Comparison of ENCODE assay signal across 9 cellular contexts in genomic region chr2:24613154-24613814, GRCh38.
DNase-seq lines count a peak whose midpoint lies in the region; ATAC-seq and TF ChIP-seq lines count a peak whose summit lies in the region.
"Had no signal": no experiment of that assay in that cellular context is flagged by ENCODE, and none has a peak within 500 bp of the region (broad histone marks: within the 10 kb centered on the region; RNA-seq: fewer than 3 reads in every experiment).

No MANE protein-coding gene starts in this region.

- no peaks in the 10 kb centered on the region for H3K9me3 ChIP-seq in HUES6 (ENCODE audit: control insufficient read depth, insufficient read depth, low read depth, low read length)
- H3K9me3 ChIP-seq in SK-N-SH: peaks cover 11% of the 10 kb centered on the region; the same call in 1 of the 2 replicates
- H3K9me3 ChIP-seq in upper lobe of right lung: no peaks in the 10 kb centered on the region

- DNase-seq in AML-193 (lab: John Stamatoyannopoulos, UW) (peak; percentile 65 to 70), GM12864 (ENCODE audit: low read depth) (peak; percentile 72), SK-N-SH (no peak), fibroblast of the conjunctiva (ENCODE audit: low read depth) (peak; percentile 42), upper lobe of right lung (no peak), pons (ENCODE audit: low spot score) (no peak)

- CTCF ChIA-PET in SK-N-SH (lab: Yijun Ruan, JAX): interaction anchor here (1.2 kb wide), 1 partner anchor 11 kb away, joined by 4 read pairs; no protein-coding TSS in a partner anchor

- H3K36me3 ChIP-seq in HUES6 (ENCODE audit: control insufficient read depth, insufficient read depth, low read length) (no peaks in the 10 kb centered on the region), SK-N-SH (replicated peaks in 1 of 2; ENCODE audit: control insufficient read depth in 1 of 2, insufficient read depth in 2 of 2, low read length in 1 of 2) (peaks cover 0 to 7% of the 10 kb centered on the region in 2 experiments), upper lobe of right lung (no peaks in the 10 kb centered on the region)

- H3K79me2 ChIP-seq in SK-N-SH (ENCODE audit: insufficient read depth): peaks cover 6% of the 10 kb centered on the region; the same call in 1 of the 2 replicates

- no peak overlapping the region for H3K4me2 ChIP-seq in SK-N-SH

- TF ChIP-seq CTCF in GM12864 (IDR thresholded peaks at IDR 0.05; ENCODE audit: low read depth, low read length, missing control alignments) (peak; percentile 75), SK-N-SH (IDR thresholded peaks at IDR 0.05) (peak; percentile 46), upper lobe of right lung (IDR thresholded peaks at IDR 0.05) (no peak)

- peak; percentile 36; the same call in 1 of the 2 replicates for TF ChIP-seq RAD21 in SK-N-SH (IDR thresholded peaks at IDR 0.05; ENCODE audit: low read length)

- no peak for TF ChIP-seq EP300 in SK-N-SH (IDR thresholded peaks at IDR 0.05; ENCODE audit: borderline replicate concordance in 1 of 2, low read depth in 1 of 2, low read length in 1 of 2)

- H4K20me1 ChIP-seq in SK-N-SH (ENCODE audit: insufficient read depth): no peaks in the 10 kb centered on the region

- H3K4me3 ChIP-seq in GM12864 (ENCODE audit: low read depth, low read length) (no peak overlapping the region), HUES6 (ENCODE audit: low read depth, low read length) (no peak overlapping the region), SK-N-SH (ENCODE audit: low read depth in 2 of 2, low read length in 1 of 2) (no peak overlapping the region), upper lobe of right lung (no peak overlapping the region)
- H3K4me3 ChIP-seq: SK-N-MC had no signal

- ATAC-seq in upper lobe of right lung (peak; percentile 80), GM18517 (IDR thresholded peaks at IDR 0.05; ENCODE audit: unreplicated experiment) (no peak)

- 91% methylated on average over 4 of the region's 6 CpGs for WGBS in SK-N-SH (ENCODE audit: low lambda C conversion rate)

- H3K9ac ChIP-seq in HUES6 (ENCODE audit: low read length) (no peak overlapping the region), SK-N-SH (no peak overlapping the region)

- H3K4me1 ChIP-seq in HUES6 (ENCODE audit: control insufficient read depth, insufficient read depth, low read length) (peaks cover 21% of the 10 kb centered on the region), SK-N-SH (ENCODE audit: control insufficient read depth in 1 of 2, insufficient read depth in 2 of 2, low read depth in 1 of 2, low read length in 1 of 2) (peaks cover 0 to 12% of the 10 kb centered on the region in 2 experiments; a peak in 3 of 4 replicates), upper lobe of right lung (no peaks in the 10 kb centered on the region)

- no peak overlapping the region for H2AFZ ChIP-seq in SK-N-SH (ENCODE audit: low read depth)

- peaks cover 3% of the 10 kb centered on the region for H3F3A ChIP-seq in SK-N-SH (replicated peaks; ENCODE audit: insufficient read depth)

- peak overlapping the region; percentile 49; the same call in 1 of the 2 replicates for H3K27ac ChIP-seq in HUES6 (ENCODE audit: low read depth, low read length)
- H3K27ac ChIP-seq in SK-N-SH (ENCODE audit: low read depth in 2 of 2, low read length in 1 of 2): no peak overlapping the region
- H3K27ac ChIP-seq in upper lobe of right lung: no peak overlapping the region
- H3K27ac ChIP-seq: SK-N-MC had no signal

- no peaks in the 10 kb centered on the region for H3K27me3 ChIP-seq in HUES6 (ENCODE audit: control insufficient read depth, insufficient read depth, low read length)
- H3K27me3 ChIP-seq in SK-N-SH (ENCODE audit: insufficient read depth): no peaks in the 10 kb centered on the region
- H3K27me3 ChIP-seq in upper lobe of right lung: no peaks in the 10 kb centered on the region

- POLR2A ChIA-PET in SK-N-SH (lab: Yijun Ruan, JAX): no interaction called here

- no peaks in the 10 kb centered on the region for H3K9me2 ChIP-seq in SK-N-SH

- intact Hi-C loops in upper lobe of right lung (cut with DNase I): no loop called here

TF ChIP-seq in SK-N-SH, 30 proteins besides CTCF, POLR2A, EP300 and RAD21:
- TF ChIP-seq TCF12 (IDR thresholded peaks at IDR 0.05) (no peak), TEAD4 (IDR thresholded peaks at IDR 0.05; ENCODE audit: borderline replicate concordance, insufficient read depth) (no peak), MAX (IDR thresholded peaks at IDR 0.05; ENCODE audit: low read depth) (no peak), NFIC (IDR thresholded peaks at IDR 0.05; ENCODE audit: borderline replicate concordance) (no peak), CHD2 (IDR thresholded peaks at IDR 0.05; ENCODE audit: low read length, partially characterized antibody) (no peak), POLR2AphosphoS5 (IDR thresholded peaks at IDR 0.05; ENCODE audit: low read depth, low read length) (no peak), FOXM1 (IDR thresholded peaks at IDR 0.05; ENCODE audit: low read depth) (no peak)
TF ChIP-seq in SK-N-SH: peak in this region for 0.

Comparison
In these comparisons a context has a peak if more than half of its experiments do, and no peak if none do; other contexts are left out.
1. DNase-seq: peak in AML-193 (2 of 2), GM12864 (single experiment) and fibroblast of the conjunctiva (single experiment); none in SK-N-SH (single experiment), upper lobe of right lung (single experiment) and pons (single experiment).